ENCODE assay signal across 15 cellular contexts in the genomic region with DNA sequence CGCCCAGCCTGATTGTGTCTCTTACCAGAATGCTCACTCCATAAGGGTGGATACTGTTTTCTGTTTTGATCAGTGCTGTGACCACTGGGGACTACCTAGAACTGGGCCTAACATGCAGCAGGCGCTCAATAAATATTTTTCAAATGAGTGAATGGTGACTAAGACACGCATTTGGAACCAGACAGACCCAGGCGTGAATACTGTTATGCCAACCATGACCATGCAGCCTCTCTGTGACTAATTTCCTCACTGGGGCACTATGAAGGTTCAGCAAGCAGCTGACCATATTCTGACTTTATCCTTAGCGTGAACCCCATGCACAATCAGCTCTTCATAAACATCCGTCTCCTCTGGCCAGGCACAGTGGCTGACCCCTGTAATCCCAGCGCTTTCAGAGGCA. TPM values are rescaled to one million over a fixed set of nuclear protein-coding genes. Genes with fewer than 3 reads are reported as not detected.
DNase-seq lines count a peak whose midpoint lies in the region; ATAC-seq and TF ChIP-seq lines count a peak whose summit lies in the region.
"Had no signal": no experiment of that assay in that cellular context is flagged by ENCODE, and none has a peak within 500 bp of the region (broad histone marks: within the 10 kb centered on the region; RNA-seq: fewer than 3 reads in every experiment).

No MANE protein-coding gene starts in this region.

- H3K4me3 Mint-ChIP-seq in endothelial cell (ENCODE audit: unreplicated experiment) = peak overlapping the region; percentile 58
- H3K4me3 Mint-ChIP-seq: CD4-positive, alpha-beta memory T cell; GM23338 had no signal

- ATAC-seq in HG03280 (IDR thresholded peaks at IDR 0.05; ENCODE audit: unreplicated experiment) (no peak), GM21529 (IDR thresholded peaks at IDR 0.05; ENCODE audit: unreplicated experiment) (no peak), GM21528 (IDR thresholded peaks at IDR 0.05; ENCODE audit: low FRiP score, unreplicated experiment) (no peak)
- ATAC-seq: GM23338; left ventricle myocardium superior; stimulated activated naive CD8-positive, alpha-beta T cell treated with anti-CD3 and anti-CD28 coated beads, Interleukin-15, Interleukin-2, amounts not matched to agents 100 U/mL and 50 U/mL, for 24 hours had no signal

- peaks cover 48% of the 10 kb centered on the region for H3K36me3 Mint-ChIP-seq in endothelial cell (ENCODE audit: low read depth, unreplicated experiment)
- H3K36me3 Mint-ChIP-seq: CD4-positive, alpha-beta memory T cell had no signal

- H3K27me3 Mint-ChIP-seq in endothelial cell (ENCODE audit: unreplicated experiment) = peaks cover 19% of the 10 kb centered on the region
- H3K27me3 Mint-ChIP-seq: CD4-positive, alpha-beta memory T cell had no signal

- TF ChIP-seq CTCF in AG09319 (IDR thresholded peaks at IDR 0.05; ENCODE audit: low read depth, low read length) (no peak), endothelial cell (IDR thresholded peaks at IDR 0.05; ENCODE audit: unreplicated experiment) (no peak)

- H3K9me3 Mint-ChIP-seq in endothelial cell (ENCODE audit: unreplicated experiment) = no peaks in the 10 kb centered on the region
- H3K9me3 Mint-ChIP-seq: GM23338 had no signal

- H3K27ac Mint-ChIP-seq in endothelial cell (ENCODE audit: unreplicated experiment) = no peak overlapping the region
- H3K27ac Mint-ChIP-seq: CD4-positive, alpha-beta memory T cell; GM23338 had no signal

- DNase-seq in AG09319 (ENCODE audit: extremely low read depth, low read depth) = peak; percentile 88
- peak; percentile 85 for DNase-seq in NCI-H226
- no peak for DNase-seq in endothelial cell (ENCODE audit: low spot score)
- peak; percentile 85 for DNase-seq in non-pigmented ciliary epithelial cell (ENCODE audit: low read depth)
- no peak for DNase-seq in HT-29 (ENCODE audit: low spot score)
- DNase-seq: activated T-cell treated with anti-CD3 and anti-CD28 coated beads, Interleukin-2, amount 50 U/mL, for 1 hour; CD4-positive, alpha-beta memory T cell; dorsolateral prefrontal cortex; left ventricle myocardium superior; stimulated activated naive CD8-positive, alpha-beta T cell treated with anti-CD3 and anti-CD28 coated beads, Interleukin-15, Interleukin-2, amounts not matched to agents 100 U/mL and 50 U/mL, for 24 hours; T-helper 2 cell had no signal

- no peaks in the 10 kb centered on the region for H3K4me1 Mint-ChIP-seq in endothelial cell (ENCODE audit: unreplicated experiment)
- H3K4me1 Mint-ChIP-seq: CD4-positive, alpha-beta memory T cell; GM23338 had no signal

RNA-seq across cellular contexts. Expression of a gene that starts 13.0 kb away (rescaled TPM):
- total RNA-seq in endothelial cell (ENCODE audit: unreplicated experiment) = 17.0 TPM
- total RNA-seq in HT-29 (2014; rRNA removed; shearing (Covaris generic)) = 98.0 and 106 TPM in 2 replicates

RNA-seq across cellular contexts. Expression of a gene that starts 28.8 kb away (rescaled TPM):
- 103 TPM for total RNA-seq in endothelial cell (ENCODE audit: unreplicated experiment)
- 30.8 and 35.8 TPM in 2 replicates for total RNA-seq in HT-29 (2014; rRNA removed; shearing (Covaris generic))

Comparison
In these comparisons a context has a peak if more than half of its experiments do, and no peak if none do; other contexts are left out.
1. DNase-seq: peak in AG09319 (single experiment), NCI-H226 (single experiment) and non-pigmented ciliary epithelial cell (single experiment); none in endothelial cell (single experiment) and HT-29 (single experiment).